In genomic region chr12:26843306-26843705, GRCh38 we compare ENCODE assay signal across 24 cellular contexts.
"Had no signal": no experiment of that assay in that cellular context is flagged by ENCODE, and none has a peak within 500 bp of the region (broad histone marks: within the 10 kb centered on the region; RNA-seq: fewer than 3 reads in every experiment).

No MANE protein-coding gene starts in this region.

- H3K36me3 ChIP-seq: colonic mucosa, esophagus muscularis mucosa, gastroesophageal sphincter, neutrophil, spleen, thoracic aorta, upper lobe of left lung had no signal

- H3K9me3 ChIP-seq: colonic mucosa, esophagus muscularis mucosa, gastroesophageal sphincter, neutrophil, spleen, thoracic aorta, upper lobe of left lung had no signal

- H3K27me3 ChIP-seq: colonic mucosa, dorsolateral prefrontal cortex, esophagus muscularis mucosa, gastroesophageal sphincter, neutrophil, spleen, upper lobe of left lung had no signal

- H3K27ac ChIP-seq: colonic mucosa, dorsolateral prefrontal cortex, esophagus muscularis mucosa, gastroesophageal sphincter, neutrophil, spleen, thoracic aorta, upper lobe of left lung had no signal

- FAIRE-seq: bronchial epithelial cell, endothelial cell of umbilical vein had no signal

- DNase-seq: activated CD4-positive, alpha-beta memory T cell treated with anti-CD3 and anti-CD28 coated beads, Interleukin-2, amount 10 ng/mL, durations not matched to agents 7 days and 5 days; activated effector memory CD4-positive, alpha-beta T cell treated with Interleukin-2 at 50 U/mL for 16 hours; activated naive CD4-positive, alpha-beta T cell treated with anti-CD3 and anti-CD28 coated beads, Interleukin-2, amount 10 ng/mL, durations not matched to agents 7 days and 5 days; activated T-cell treated with anti-CD3 and anti-CD28 coated beads, Interleukin-2, amount 50 U/mL, for 72 hours; amygdala; colonic mucosa; dorsolateral prefrontal cortex; effector memory CD8-positive, alpha-beta T cell; head of caudate nucleus; hypothalamus; midbrain; natural killer cell; posterior cingulate gyrus; spleen; stimulated activated CD4-positive, alpha-beta T cell treated with anti-CD3 and anti-CD28 coated beads, Interleukin-4, amount 100 ng/mL, for 1 hour; stimulated activated naive CD4-positive, alpha-beta T cell; T-helper 9 cell; upper lobe of left lung had no signal

- H3K4me3 ChIP-seq: colonic mucosa, dorsolateral prefrontal cortex, esophagus muscularis mucosa, gastroesophageal sphincter, spleen, thoracic aorta, upper lobe of left lung had no signal

- H3K4me1 ChIP-seq: colonic mucosa had no signal
